ENCODE assay signal across 9 cellular contexts in the genomic region with DNA sequence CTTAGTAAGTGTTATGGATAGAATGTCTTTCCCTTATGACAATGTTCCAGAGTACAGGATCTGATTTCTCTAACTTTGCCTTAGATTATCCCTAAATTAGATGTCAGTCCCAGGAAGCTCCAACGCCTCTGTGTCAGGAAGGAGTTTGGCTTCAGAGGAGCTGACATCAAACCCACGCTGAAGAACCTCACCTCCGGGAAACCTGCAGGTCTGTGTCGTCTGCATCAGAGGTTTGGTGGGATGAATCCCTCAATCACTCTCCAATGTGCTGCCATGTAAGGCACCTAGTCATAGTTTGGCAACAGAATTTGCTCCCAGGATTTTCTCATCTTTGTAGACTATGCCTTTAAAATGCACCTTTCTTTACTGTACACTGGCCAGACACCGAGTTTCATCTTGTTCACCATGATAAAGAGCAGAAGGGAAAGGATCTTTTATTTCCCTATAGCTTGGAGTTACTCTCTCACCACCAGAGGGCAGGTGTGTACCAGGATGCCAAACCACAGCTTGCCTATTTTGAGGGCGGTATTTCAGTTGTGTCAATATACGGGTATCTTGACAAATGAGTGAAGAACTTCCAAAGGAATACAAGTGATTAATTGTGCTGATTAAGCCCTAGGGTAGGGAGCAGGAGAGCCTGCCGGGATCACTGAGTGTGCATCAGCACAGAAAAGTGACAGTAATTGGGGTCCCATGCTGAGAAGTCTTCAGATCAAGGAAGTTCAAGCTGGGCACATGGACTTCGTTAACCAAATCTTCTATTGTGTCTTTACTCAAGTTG. TPM values are rescaled to one million over a fixed set of nuclear protein-coding genes. Genes with fewer than 3 reads are reported as not detected.
DNase-seq lines count a peak whose midpoint lies in the region; ATAC-seq and TF ChIP-seq lines count a peak whose summit lies in the region.
"Had no signal": no experiment of that assay in that cellular context is flagged by ENCODE, and none has a peak within 500 bp of the region (broad histone marks: within the 10 kb centered on the region; RNA-seq: fewer than 3 reads in every experiment).

No MANE protein-coding gene starts in this region.

- H3K4me3 Mint-ChIP-seq in CD4-positive, alpha-beta T cell = no peak overlapping the region
- H3K4me3 Mint-ChIP-seq in activated T-cell treated with anti-CD3 and anti-CD28 coated beads, Interleukin-2, amount 50 U/mL, for 4 hours = no peak overlapping the region

- H3K9me3 ChIP-seq in CD4-positive, alpha-beta T cell (ENCODE audit: control insufficient read depth, low read length) = no peaks in the 10 kb centered on the region
- no peaks in the 10 kb centered on the region for H3K9me3 ChIP-seq in parathyroid adenoma (ENCODE audit: control insufficient read depth, low read length)

- no peaks in the 10 kb centered on the region for H3K79me2 ChIP-seq in parathyroid adenoma

- H2AFZ ChIP-seq in parathyroid adenoma = peak overlapping the region; percentile 16

- H3K4me1 Mint-ChIP-seq in CD4-positive, alpha-beta T cell (ENCODE audit: low read depth) = no peaks in the 10 kb centered on the region
- no peaks in the 10 kb centered on the region for H3K4me1 Mint-ChIP-seq in activated T-cell treated with anti-CD3 and anti-CD28 coated beads, Interleukin-2, amount 50 U/mL, for 4 hours (ENCODE audit: low read depth)

- H3K9ac ChIP-seq in parathyroid adenoma = no peak overlapping the region

- H3K36me3 ChIP-seq in parathyroid adenoma (ENCODE audit: control insufficient read depth, insufficient read depth, low read length) = no peaks in the 10 kb centered on the region

- intact Hi-C loops in CD4-positive, alpha-beta T cell (cut with DNase I, micrococcal nuclease) = loop anchor here (1.0 to 2.0 kb wide), 3 partner anchors 1338 to 1556 kb away; no protein-coding TSS in a partner anchor

- CTCF ChIA-PET in CD4-positive, alpha-beta T cell (lab: Charles Lee) = interaction anchor here (1.1 to 1.9 kb wide), 4 partner anchors 8 to 1338 kb away, joined by 3 to 7 read pairs (median 3); no protein-coding TSS in a partner anchor

- peak in 9 of 10 experiments; percentile 2 to 34 (median 14) for DNase-seq in CD4-positive, alpha-beta T cell
- DNase-seq in NOMO-1 (lab: John Stamatoyannopoulos, UW; ENCODE audit: unreplicated experiment in 2 of 2) = peak; percentile 41 to 61
- peak; percentile 8 for DNase-seq in activated T-cell treated with anti-CD3 and anti-CD28 coated beads, Interleukin-2, amount 50 U/mL, for 4 hours
- peak; percentile 58 for DNase-seq in fibroblast of villous mesenchyme (ENCODE audit: low read depth)
- no peak for DNase-seq in NCI-H2227 (lab: John Stamatoyannopoulos, UW; ENCODE audit: unreplicated experiment)

- H3K27ac ChIP-seq in CD4-positive, alpha-beta T cell (ENCODE audit: low read depth, low read length) = no peak overlapping the region
- H3K27ac ChIP-seq in parathyroid adenoma = no peak overlapping the region

- peaks cover 4% of the 10 kb centered on the region for H3K27me3 Mint-ChIP-seq in CD4-positive, alpha-beta T cell
- no peaks in the 10 kb centered on the region for H3K27me3 Mint-ChIP-seq in activated T-cell treated with anti-CD3 and anti-CD28 coated beads, Interleukin-2, amount 50 U/mL, for 4 hours (ENCODE audit: low read depth)

- no peak overlapping the region for H3K27ac Mint-ChIP-seq in CD4-positive, alpha-beta T cell
- H3K27ac Mint-ChIP-seq: activated naive CD4-positive, alpha-beta T cell treated with anti-CD3 and anti-CD28 coated beads, Interleukin-2, amount 50 U/mL, for 72 hours had no signal

- TF ChIP-seq CTCF in CD4-positive, alpha-beta T cell (IDR thresholded peaks at IDR 0.05) = peak; percentile 59
- TF ChIP-seq CTCF in fibroblast of villous mesenchyme (IDR thresholded peaks at IDR 0.05; ENCODE audit: insufficient read depth, low read depth, low read length) = peak; percentile 87
- peak; percentile 76 for TF ChIP-seq CTCF in parathyroid adenoma (IDR thresholded peaks at IDR 0.05)

- POLR2A ChIA-PET in CD4-positive, alpha-beta T cell (lab: Charles Lee) = interaction anchor here (0.6 kb wide), 1 partner anchor 1334 kb away, joined by 3 read pairs; no protein-coding TSS in a partner anchor

- no peaks in the 10 kb centered on the region for H3K36me3 Mint-ChIP-seq in CD4-positive, alpha-beta T cell (ENCODE audit: low read depth)
- no peaks in the 10 kb centered on the region for H3K36me3 Mint-ChIP-seq in activated T-cell treated with anti-CD3 and anti-CD28 coated beads, Interleukin-2, amount 50 U/mL, for 4 hours (ENCODE audit: insufficient read depth)
- H3K36me3 Mint-ChIP-seq: activated naive CD4-positive, alpha-beta T cell treated with anti-CD3 and anti-CD28 coated beads, Interleukin-2, amount 50 U/mL, for 72 hours had no signal

- no peaks in the 10 kb centered on the region for H3K4me1 ChIP-seq in parathyroid adenoma

- no peaks in the 10 kb centered on the region for H3K9me3 Mint-ChIP-seq in CD4-positive, alpha-beta T cell
- no peaks in the 10 kb centered on the region for H3K9me3 Mint-ChIP-seq in activated T-cell treated with anti-CD3 and anti-CD28 coated beads, Interleukin-2, amount 50 U/mL, for 4 hours
- H3K9me3 Mint-ChIP-seq: activated naive CD4-positive, alpha-beta T cell treated with anti-CD3 and anti-CD28 coated beads, Interleukin-2, amount 50 U/mL, for 72 hours had no signal

- H3K4me3 ChIP-seq in fibroblast of villous mesenchyme (ENCODE audit: low read depth, low read length) (no peak overlapping the region), parathyroid adenoma (ENCODE audit: low read depth, low read length) (no peak overlapping the region)

- peak; percentile 56 for ATAC-seq in CD4-positive, alpha-beta T cell (ENCODE audit: poor library complexity)
- ATAC-seq in GM18868 (IDR thresholded peaks at IDR 0.05; ENCODE audit: unreplicated experiment) = peak; percentile 76
- ATAC-seq in HG03108 (IDR thresholded peaks at IDR 0.05; ENCODE audit: unreplicated experiment) = peak; percentile 50
- ATAC-seq in activated T-cell treated with anti-CD3 and anti-CD28 coated beads, Interleukin-2, amount 50 U/mL, for 4 hours = no peak

- H3K4me2 ChIP-seq in parathyroid adenoma (ENCODE audit: low read length) = no peak overlapping the region

- H3K27me3 ChIP-seq in CD4-positive, alpha-beta T cell (ENCODE audit: control insufficient read depth, insufficient read depth, low read length) = peaks cover 3% of the 10 kb centered on the region
- H3K27me3 ChIP-seq in parathyroid adenoma (ENCODE audit: control insufficient read depth, insufficient read depth, low read length) = no peaks in the 10 kb centered on the region

RNA-seq across cellular contexts. Expression of a gene that starts 23.4 kb away (rescaled TPM):
- total RNA-seq in CD4-positive, alpha-beta T cell = not detected
- not detected for total RNA-seq in activated T-cell treated with anti-CD3 and anti-CD28 coated beads, Interleukin-2, amount 50 U/mL, for 4 hours
- under 0.01 TPM in 2 replicates for total RNA-seq in fibroblast of villous mesenchyme
- total RNA-seq: activated naive CD4-positive, alpha-beta T cell treated with anti-CD3 and anti-CD28 coated beads, Interleukin-2, amount 50 U/mL, for 72 hours had no signal

Comparison
In these comparisons a context has a peak if more than half of its experiments do, and no peak if none do; other contexts are left out.
1. ATAC-seq: peak in CD4-positive, alpha-beta T cell (single experiment), GM18868 (single experiment) and HG03108 (single experiment); none in activated T-cell treated with anti-CD3 and anti-CD28 coated beads, Interleukin-2, amount 50 U/mL, for 4 hours (0 of 2).
2. Peak in every context shown above with its lines, with median percentiles within 50 percentile points of each other: CTCF ChIP-seq.